In genomic region chr5:156411957-156412356, GRCh38 we compare ENCODE assay signal across 14 cellular contexts.
"Had no signal": no experiment of that assay in that cellular context is flagged by ENCODE, and none has a peak within 500 bp of the region (broad histone marks: within the 10 kb centered on the region; RNA-seq: fewer than 3 reads in every experiment).

No MANE protein-coding gene starts in this region.

- H3K4me3 ChIP-seq: cardiac muscle cell, SJSA1, skin epidermis had no signal

- ATAC-seq: activated naive CD4-positive, alpha-beta T cell treated with anti-CD3 and anti-CD28 coated beads, Interleukin-2, amount 50 U/mL, for 72 hours; effector memory CD8-positive, alpha-beta T cell; foreskin keratinocyte; stimulated activated naive CD8-positive, alpha-beta T cell treated with anti-CD3 and anti-CD28 coated beads, Interleukin-15, Interleukin-2, amounts not matched to agents 100 U/mL and 50 U/mL, for 24 hours had no signal

- H3K27ac ChIP-seq: cardiac muscle cell, foreskin keratinocyte, SJSA1, WERI-Rb-1 had no signal

- H3K27me3 ChIP-seq: cardiac muscle cell, foreskin keratinocyte, SJSA1 had no signal

- H3K36me3 ChIP-seq: cardiac muscle cell, SJSA1, WERI-Rb-1 had no signal

- H3K4me1 ChIP-seq: foreskin keratinocyte, SJSA1 had no signal

- DNase-seq: activated CD4-positive, alpha-beta T cell treated with anti-CD3 and anti-CD28 coated beads, Interleukin-2, amount 50 U/mL, for 48 hours; activated gamma-delta T cell treated with Interleukin-2 at 50 U/mL for 16 hours; dermis blood vessel endothelial cell; effector memory CD8-positive, alpha-beta T cell; foreskin keratinocyte; left ventricle myocardium superior; mesendoderm; stimulated activated naive CD8-positive, alpha-beta T cell treated with anti-CD3 and anti-CD28 coated beads, Interleukin-15, Interleukin-2, amounts not matched to agents 100 U/mL and 50 U/mL, for 24 hours; substantia nigra; WERI-Rb-1 had no signal
